ENCODE assay signal across 8 cellular contexts in genomic region chr16:72664480-72665408, GRCh38.
DNase-seq lines count a peak whose midpoint lies in the region; ATAC-seq, FAIRE-seq and TF ChIP-seq lines count a peak whose summit lies in the region.

No MANE protein-coding gene starts in this region.

- 2% methylated on average over 53 of the region's 61 CpGs for WGBS in HepG2 (ENCODE audit: low lambda C conversion rate)

- H3K4me1 Mint-ChIP-seq in CD14-positive monocyte: peaks cover 7% of the 10 kb centered on the region

- H3K4me3 ChIP-seq in HepG2 (replicated peaks in 1 of 3; ENCODE audit: insufficient read depth in 1 of 3, low read depth in 2 of 3, low read length in 3 of 3): peak overlapping the region; percentile 77 to 93 (median 88)

- H3K27ac Mint-ChIP-seq in CD14-positive monocyte: peak overlapping the region; percentile 97 to 99 (median 98)

- DNase-seq in CD14-positive monocyte (ENCODE audit: low spot score) (peak; percentile 95), NCI-H69 (lab: John Stamatoyannopoulos, UW) (peak; percentile 98), dermis blood vessel endothelial cell (peak; percentile 99), HepG2 (ENCODE audit: low spot score) (peak; percentile 99)
- peak; percentile 91 for DNase-seq in activated CD4-positive, alpha-beta T cell treated with anti-CD3 and anti-CD28 coated beads, Interleukin-2, amount 50 U/mL, for 1 hour
- peak; percentile 83 to 93 for DNase-seq in stimulated activated CD4-positive, alpha-beta T cell treated with anti-CD3 and anti-CD28 coated beads, Interleukin-2, amount 100 ng/mL, for 48 hours

- H3K9me3 ChIP-seq in HepG2 (ENCODE audit: low read length): no peaks in the 10 kb centered on the region

- no peaks in the 10 kb centered on the region for H3K36me3 ChIP-seq in HepG2 (replicated peaks in 1 of 2; ENCODE audit: control insufficient read depth in 1 of 2, insufficient read depth in 2 of 2, low read length in 2 of 2)

- in situ Hi-C loops in HepG2 (cut with HindIII; ENCODE audit: extremely low pct_ligation_motif_present, low pct_unique_long_range_greater_than_20kb): no loop called here

- peak overlapping the region; percentile 80 for H3K9ac ChIP-seq in HepG2 (ENCODE audit: insufficient read depth, low read depth, low read length)

- peaks cover 22% of the 10 kb centered on the region for H3K79me2 ChIP-seq in HepG2 (ENCODE audit: insufficient read depth, low read length)

- intact Hi-C loops in CD14-positive monocyte (cut with micrococcal nuclease): loop anchor here (5.0 to 10.0 kb wide), 3 partner anchors 120 to 657 kb away; partner anchors contain the start of gene DHODH (in 1 of the 2)
- intact Hi-C loops in HepG2 (cut with micrococcal nuclease; ENCODE audit: unreplicated experiment): loop anchor here (5.0 to 10.0 kb wide), 4 partner anchors 107 to 260 kb away; no protein-coding TSS in a partner anchor

- H3K4me3 Mint-ChIP-seq in CD14-positive monocyte: peak overlapping the region; percentile 99 to 100

- no peak for TF ChIP-seq EP300 in HepG2 (IDR thresholded peaks at IDR 0.05; ENCODE audit: low read depth in 2 of 2, low read length in 2 of 2)
- no peak for TF ChIP-seq EP300 in HepG2 (CRISPR knock-in tag; IDR thresholded peaks at IDR 0.05; ENCODE audit: borderline replicate concordance)

- H3K27ac ChIP-seq in HepG2 (ENCODE audit: extremely low read length, insufficient read depth, low read length): peak overlapping the region; percentile 75

- H3K4me1 ChIP-seq in HepG2 (ENCODE audit: insufficient read depth, low read length): peaks cover 23% of the 10 kb centered on the region

- H4K20me1 ChIP-seq in HepG2 (ENCODE audit: insufficient read depth, low read length): no peaks in the 10 kb centered on the region

- POLR2A ChIA-PET in HepG2 (lab: Yijun Ruan, JAX): interaction anchor here (0.6 kb wide), 1 partner anchor 27 kb away, joined by 3 read pairs; no protein-coding TSS in a partner anchor

- peak overlapping the region; percentile 80 for H3K4me2 ChIP-seq in HepG2 (ENCODE audit: low read depth, low read length)

- TF ChIP-seq POLR2A in HepG2 (IDR thresholded peaks at IDR 0.05; ENCODE audit: insufficient read depth in 1 of 2, low read depth in 2 of 2, low read length in 2 of 2): peak; percentile 57 to 91

- no peaks in the 10 kb centered on the region for H3K36me3 Mint-ChIP-seq in CD14-positive monocyte

- H3K27me3 Mint-ChIP-seq in CD14-positive monocyte (ENCODE audit: low read depth in 3 of 3): peaks cover 0 to 2% (median 0%) of the 10 kb centered on the region in 3 donors

- FAIRE-seq in HepG2 (lab: Jason Lieb, UNC): peak; percentile 93

- TF ChIP-seq CTCF in CD14-positive monocyte (IDR thresholded peaks at IDR 0.05): no peak
- TF ChIP-seq CTCF in HepG2 (CRISPR knock-in tag; IDR thresholded peaks at IDR 0.05): no peak; the same call in 1 of the 2 replicates

- H3K27me3 ChIP-seq in HepG2 (ENCODE audit: control insufficient read depth in 1 of 2, insufficient read depth in 2 of 2, low read length in 2 of 2): no peaks in the 10 kb centered on the region; a peak in 1 of 5 replicates

- CTCF ChIA-PET in HepG2 (lab: Yijun Ruan, JAX; ENCODE audit: low intra/inter-chr PET ratio, low total read pairs): no interaction called here

- ATAC-seq in GM19372 (IDR thresholded peaks at IDR 0.05; ENCODE audit: low read depth, unreplicated experiment) (peak; percentile 100), HG03521 (IDR thresholded peaks at IDR 0.05; ENCODE audit: unreplicated experiment) (peak; percentile 99), HepG2 (peak; percentile 100)

- H2AFZ ChIP-seq in HepG2 (ENCODE audit: low read length): peak overlapping the region; percentile 92

- BruUV-seq in HepG2 (replicated peaks; lab: Mats Ljungman, UMichigan): TSS peak; percentile 82

- H3K9me3 Mint-ChIP-seq in CD14-positive monocyte: peaks cover 0 to 8% (median 4%) of the 10 kb centered on the region in 7 donors

- TF ChIP-seq RAD21 in HepG2 (CRISPR knock-in tag; IDR thresholded peaks at IDR 0.05): no peak

TF ChIP-seq in HepG2, 621 proteins besides CTCF, POLR2A, EP300 and RAD21 (continues in another document):
- TF ChIP-seq MYC (CRISPR knock-in tag; IDR thresholded peaks at IDR 0.05; ENCODE audit: borderline replicate concordance): peak; percentile 47; the same call in 1 of the 2 replicates
- TF ChIP-seq POLR2G (IDR thresholded peaks at IDR 0.05; ENCODE audit: low read depth, low read length): peak; percentile 89
- TF ChIP-seq SALL1 (CRISPR knock-in tag; IDR thresholded peaks at IDR 0.05): peak; percentile 61; the same call in 1 of the 2 replicates
- no peak for TF ChIP-seq NCOA2 (CRISPR knock-in tag; IDR thresholded peaks at IDR 0.05)
- 0 out of 2 replicates have a peak, but pooled peaks have one; percentile 44 for TF ChIP-seq ZNF235 (CRISPR knock-in tag; IDR thresholded peaks at IDR 0.05; ENCODE audit: borderline replicate concordance)
- TF ChIP-seq ZNF160 (CRISPR knock-in tag; IDR thresholded peaks at IDR 0.05): 0 out of 2 replicates have a peak, but pooled peaks have one; percentile 32
- peak in 1 of 2 experiments; percentile 37; a peak in 2 of 4 replicates for TF ChIP-seq HMGXB4 (CRISPR knock-in tag; IDR thresholded peaks at IDR 0.05; ENCODE audit: borderline replicate concordance in 1 of 2, low read depth in 1 of 2)
- TF ChIP-seq HOXA5 (CRISPR knock-in tag; IDR thresholded peaks at IDR 0.05): peak; percentile 45; the same call in 1 of the 2 replicates
- peak; percentile 21; the same call in 1 of the 2 replicates for TF ChIP-seq ZNF142 (CRISPR knock-in tag; IDR thresholded peaks at IDR 0.05)
- TF ChIP-seq ZNF724P (CRISPR knock-in tag; IDR thresholded peaks at IDR 0.05; ENCODE audit: borderline replicate concordance): peak; percentile 49; the same call in 1 of the 2 replicates
- TF ChIP-seq HOMEZ (CRISPR knock-in tag; IDR thresholded peaks at IDR 0.05; ENCODE audit: low read depth): 0 out of 2 replicates have a peak, but pooled peaks have one; percentile 56
- peak; percentile 88; the same call in 1 of the 2 replicates for TF ChIP-seq NRL (CRISPR knock-in tag; IDR thresholded peaks at IDR 0.05; ENCODE audit: borderline replicate concordance)

Comparison
In these comparisons a context has a peak if more than half of its experiments do, and no peak if none do; other contexts are left out.
1. Peak in every context shown above with its lines: DNase-seq, ATAC-seq, H3K4me3 ChIP-seq and H3K27ac ChIP-seq.